In the genomic region with DNA sequence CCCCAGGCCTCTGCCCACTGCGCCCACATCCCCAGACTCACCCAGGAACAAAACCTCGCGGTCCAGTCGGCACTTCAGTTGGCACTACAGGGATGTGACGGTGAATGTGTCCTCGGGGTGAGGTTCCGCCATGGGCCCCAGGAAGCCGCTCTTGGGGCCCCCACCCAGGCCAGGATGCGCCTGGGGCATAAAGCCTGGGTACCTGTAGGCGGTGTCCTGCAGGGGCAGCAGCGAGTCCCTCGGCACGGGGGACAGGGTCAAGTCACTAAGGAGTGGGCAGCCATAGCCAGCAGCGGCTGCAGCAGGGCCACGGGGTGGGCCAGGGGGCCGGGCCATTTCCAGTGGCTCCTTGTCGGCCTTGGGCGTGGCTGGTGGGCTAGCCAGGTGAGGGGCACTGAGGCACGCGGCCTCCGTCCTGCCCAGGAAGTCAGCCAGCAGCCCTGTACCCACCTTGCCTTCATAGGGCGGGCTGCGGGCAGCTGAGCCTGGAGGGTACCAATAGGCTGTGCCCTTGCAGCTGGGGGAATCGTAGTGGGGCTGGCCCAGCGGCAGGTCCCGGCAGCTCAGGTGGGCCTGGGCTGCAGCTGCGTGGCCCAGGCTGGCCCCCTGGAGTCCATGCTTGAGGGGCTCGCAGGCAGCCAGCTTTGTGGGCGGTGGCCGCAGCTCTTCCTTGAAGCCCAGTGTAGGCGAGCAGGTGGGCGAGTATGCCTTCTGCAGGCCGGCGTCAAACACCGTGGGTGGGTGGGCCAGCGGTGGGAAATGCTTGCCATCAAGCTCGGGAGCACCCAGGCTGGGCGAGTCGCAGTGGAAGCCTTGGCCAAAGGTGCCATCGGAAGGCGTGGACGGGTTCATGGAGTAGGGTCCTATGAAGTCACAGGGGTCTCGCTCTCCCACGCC, we compare ENCODE assay signal across 2 cellular contexts.
TF ChIP-seq lines count a peak whose summit lies in the region.

No MANE protein-coding gene starts in this region.

TF ChIP-seq in SK-N-SH, 30 proteins besides CTCF, POLR2A, EP300 and RAD21:
- TF ChIP-seq, protein P1, sequence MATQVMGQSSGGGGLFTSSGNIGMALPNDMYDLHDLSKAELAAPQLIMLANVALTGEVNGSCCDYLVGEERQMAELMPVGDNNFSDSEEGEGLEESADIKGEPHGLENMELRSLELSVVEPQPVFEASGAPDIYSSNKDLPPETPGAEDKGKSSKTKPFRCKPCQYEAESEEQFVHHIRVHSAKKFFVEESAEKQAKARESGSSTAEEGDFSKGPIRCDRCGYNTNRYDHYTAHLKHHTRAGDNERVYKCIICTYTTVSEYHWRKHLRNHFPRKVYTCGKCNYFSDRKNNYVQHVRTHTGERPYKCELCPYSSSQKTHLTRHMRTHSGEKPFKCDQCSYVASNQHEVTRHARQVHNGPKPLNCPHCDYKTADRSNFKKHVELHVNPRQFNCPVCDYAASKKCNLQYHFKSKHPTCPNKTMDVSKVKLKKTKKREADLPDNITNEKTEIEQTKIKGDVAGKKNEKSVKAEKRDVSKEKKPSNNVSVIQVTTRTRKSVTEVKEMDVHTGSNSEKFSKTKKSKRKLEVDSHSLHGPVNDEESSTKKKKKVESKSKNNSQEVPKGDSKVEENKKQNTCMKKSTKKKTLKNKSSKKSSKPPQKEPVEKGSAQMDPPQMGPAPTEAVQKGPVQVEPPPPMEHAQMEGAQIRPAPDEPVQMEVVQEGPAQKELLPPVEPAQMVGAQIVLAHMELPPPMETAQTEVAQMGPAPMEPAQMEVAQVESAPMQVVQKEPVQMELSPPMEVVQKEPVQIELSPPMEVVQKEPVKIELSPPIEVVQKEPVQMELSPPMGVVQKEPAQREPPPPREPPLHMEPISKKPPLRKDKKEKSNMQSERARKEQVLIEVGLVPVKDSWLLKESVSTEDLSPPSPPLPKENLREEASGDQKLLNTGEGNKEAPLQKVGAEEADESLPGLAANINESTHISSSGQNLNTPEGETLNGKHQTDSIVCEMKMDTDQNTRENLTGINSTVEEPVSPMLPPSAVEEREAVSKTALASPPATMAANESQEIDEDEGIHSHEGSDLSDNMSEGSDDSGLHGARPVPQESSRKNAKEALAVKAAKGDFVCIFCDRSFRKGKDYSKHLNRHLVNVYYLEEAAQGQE (IDR thresholded peaks at IDR 0.05; ENCODE audit: low read depth, low read length): no peak
- TF ChIP-seq GABPA (IDR thresholded peaks at IDR 0.05; ENCODE audit: low read depth): no peak
- TF ChIP-seq, protein P2, sequence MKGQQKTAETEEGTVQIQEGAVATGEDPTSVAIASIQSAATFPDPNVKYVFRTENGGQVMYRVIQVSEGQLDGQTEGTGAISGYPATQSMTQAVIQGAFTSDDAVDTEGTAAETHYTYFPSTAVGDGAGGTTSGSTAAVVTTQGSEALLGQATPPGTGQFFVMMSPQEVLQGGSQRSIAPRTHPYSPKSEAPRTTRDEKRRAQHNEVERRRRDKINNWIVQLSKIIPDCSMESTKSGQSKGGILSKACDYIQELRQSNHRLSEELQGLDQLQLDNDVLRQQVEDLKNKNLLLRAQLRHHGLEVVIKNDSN (IDR thresholded peaks at IDR 0.05; ENCODE audit: borderline replicate concordance, low read depth): no peak
- no peak for TF ChIP-seq RFX5 (IDR thresholded peaks at IDR 0.05; ENCODE audit: low read length)
- TF ChIP-seq YY1 (IDR thresholded peaks at IDR 0.05; ENCODE audit: low read depth): no peak
- no peak for TF ChIP-seq TCF12 (IDR thresholded peaks at IDR 0.05)
- TF ChIP-seq, protein P3, sequence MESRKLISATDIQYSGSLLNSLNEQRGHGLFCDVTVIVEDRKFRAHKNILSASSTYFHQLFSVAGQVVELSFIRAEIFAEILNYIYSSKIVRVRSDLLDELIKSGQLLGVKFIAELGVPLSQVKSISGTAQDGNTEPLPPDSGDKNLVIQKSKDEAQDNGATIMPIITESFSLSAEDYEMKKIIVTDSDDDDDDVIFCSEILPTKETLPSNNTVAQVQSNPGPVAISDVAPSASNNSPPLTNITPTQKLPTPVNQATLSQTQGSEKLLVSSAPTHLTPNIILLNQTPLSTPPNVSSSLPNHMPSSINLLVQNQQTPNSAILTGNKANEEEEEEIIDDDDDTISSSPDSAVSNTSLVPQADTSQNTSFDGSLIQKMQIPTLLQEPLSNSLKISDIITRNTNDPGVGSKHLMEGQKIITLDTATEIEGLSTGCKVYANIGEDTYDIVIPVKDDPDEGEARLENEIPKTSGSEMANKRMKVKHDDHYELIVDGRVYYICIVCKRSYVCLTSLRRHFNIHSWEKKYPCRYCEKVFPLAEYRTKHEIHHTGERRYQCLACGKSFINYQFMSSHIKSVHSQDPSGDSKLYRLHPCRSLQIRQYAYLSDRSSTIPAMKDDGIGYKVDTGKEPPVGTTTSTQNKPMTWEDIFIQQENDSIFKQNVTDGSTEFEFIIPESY (IDR thresholded peaks at IDR 0.05; ENCODE audit: borderline replicate concordance, low read depth): no peak
- no peak for TF ChIP-seq NFIC (IDR thresholded peaks at IDR 0.05; ENCODE audit: borderline replicate concordance)
- no peak for TF ChIP-seq MXI1 (IDR thresholded peaks at IDR 0.05; ENCODE audit: low read depth, low read length)
- TF ChIP-seq, protein P4, sequence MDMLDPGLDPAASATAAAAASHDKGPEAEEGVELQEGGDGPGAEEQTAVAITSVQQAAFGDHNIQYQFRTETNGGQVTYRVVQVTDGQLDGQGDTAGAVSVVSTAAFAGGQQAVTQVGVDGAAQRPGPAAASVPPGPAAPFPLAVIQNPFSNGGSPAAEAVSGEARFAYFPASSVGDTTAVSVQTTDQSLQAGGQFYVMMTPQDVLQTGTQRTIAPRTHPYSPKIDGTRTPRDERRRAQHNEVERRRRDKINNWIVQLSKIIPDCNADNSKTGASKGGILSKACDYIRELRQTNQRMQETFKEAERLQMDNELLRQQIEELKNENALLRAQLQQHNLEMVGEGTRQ (IDR thresholded peaks at IDR 0.05; ENCODE audit: borderline replicate concordance, low read depth, low read length): no peak
- TF ChIP-seq, protein P5, sequence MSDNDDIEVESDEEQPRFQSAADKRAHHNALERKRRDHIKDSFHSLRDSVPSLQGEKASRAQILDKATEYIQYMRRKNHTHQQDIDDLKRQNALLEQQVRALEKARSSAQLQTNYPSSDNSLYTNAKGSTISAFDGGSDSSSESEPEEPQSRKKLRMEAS (IDR thresholded peaks at IDR 0.05; ENCODE audit: low read depth): no peak
- no peak for TF ChIP-seq NRF1 (IDR thresholded peaks at IDR 0.05; ENCODE audit: low read depth, low read length)
- no peak for TF ChIP-seq FOSL2 (IDR thresholded peaks at IDR 0.05; ENCODE audit: borderline replicate concordance, low read depth)
- TF ChIP-seq GATA2 (CRISPR knock-in tag; IDR thresholded peaks at IDR 0.05): no peak
- TF ChIP-seq FOXJ3 (CRISPR knock-in tag; IDR thresholded peaks at IDR 0.05): no peak
- no peak for TF ChIP-seq TEAD4 (IDR thresholded peaks at IDR 0.05; ENCODE audit: borderline replicate concordance, insufficient read depth)
- no peak for TF ChIP-seq EZH2phosphoT487 (IDR thresholded peaks at IDR 0.05; ENCODE audit: borderline replicate concordance, low read depth)

TF ChIP-seq in SK-N-SH treated with all-trans-retinoic acid at 6 μM for 48 hours, 23 proteins besides CTCF, POLR2A, EP300 and RAD21 (continued from another document):
- TF ChIP-seq, protein P6, sequence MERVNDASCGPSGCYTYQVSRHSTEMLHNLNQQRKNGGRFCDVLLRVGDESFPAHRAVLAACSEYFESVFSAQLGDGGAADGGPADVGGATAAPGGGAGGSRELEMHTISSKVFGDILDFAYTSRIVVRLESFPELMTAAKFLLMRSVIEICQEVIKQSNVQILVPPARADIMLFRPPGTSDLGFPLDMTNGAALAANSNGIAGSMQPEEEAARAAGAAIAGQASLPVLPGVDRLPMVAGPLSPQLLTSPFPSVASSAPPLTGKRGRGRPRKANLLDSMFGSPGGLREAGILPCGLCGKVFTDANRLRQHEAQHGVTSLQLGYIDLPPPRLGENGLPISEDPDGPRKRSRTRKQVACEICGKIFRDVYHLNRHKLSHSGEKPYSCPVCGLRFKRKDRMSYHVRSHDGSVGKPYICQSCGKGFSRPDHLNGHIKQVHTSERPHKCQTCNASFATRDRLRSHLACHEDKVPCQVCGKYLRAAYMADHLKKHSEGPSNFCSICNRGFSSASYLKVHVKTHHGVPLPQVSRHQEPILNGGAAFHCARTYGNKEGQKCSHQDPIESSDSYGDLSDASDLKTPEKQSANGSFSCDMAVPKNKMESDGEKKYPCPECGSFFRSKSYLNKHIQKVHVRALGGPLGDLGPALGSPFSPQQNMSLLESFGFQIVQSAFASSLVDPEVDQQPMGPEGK (CRISPR knock-in tag; IDR thresholded peaks at IDR 0.05; ENCODE audit: borderline replicate concordance): no peak
- TF ChIP-seq ZFP30 (CRISPR knock-in tag; IDR thresholded peaks at IDR 0.05): no peak
- TF ChIP-seq ZNF70 (CRISPR knock-in tag; IDR thresholded peaks at IDR 0.05): no peak
- no peak for TF ChIP-seq ZC3H10 (CRISPR knock-in tag; IDR thresholded peaks at IDR 0.05)
- TF ChIP-seq TCF4 (CRISPR knock-in tag; IDR thresholded peaks at IDR 0.05; ENCODE audit: borderline replicate concordance): no peak
- no peak for TF ChIP-seq BACH2 (CRISPR knock-in tag; IDR thresholded peaks at IDR 0.05; ENCODE audit: borderline replicate concordance)
- no peak for TF ChIP-seq SNAI2 (CRISPR knock-in tag; IDR thresholded peaks at IDR 0.05)
- TF ChIP-seq RARB (CRISPR knock-in tag; IDR thresholded peaks at IDR 0.05): no peak
- TF ChIP-seq CSDC2 (CRISPR knock-in tag; IDR thresholded peaks at IDR 0.05): no peak
- TF ChIP-seq, protein P7, sequence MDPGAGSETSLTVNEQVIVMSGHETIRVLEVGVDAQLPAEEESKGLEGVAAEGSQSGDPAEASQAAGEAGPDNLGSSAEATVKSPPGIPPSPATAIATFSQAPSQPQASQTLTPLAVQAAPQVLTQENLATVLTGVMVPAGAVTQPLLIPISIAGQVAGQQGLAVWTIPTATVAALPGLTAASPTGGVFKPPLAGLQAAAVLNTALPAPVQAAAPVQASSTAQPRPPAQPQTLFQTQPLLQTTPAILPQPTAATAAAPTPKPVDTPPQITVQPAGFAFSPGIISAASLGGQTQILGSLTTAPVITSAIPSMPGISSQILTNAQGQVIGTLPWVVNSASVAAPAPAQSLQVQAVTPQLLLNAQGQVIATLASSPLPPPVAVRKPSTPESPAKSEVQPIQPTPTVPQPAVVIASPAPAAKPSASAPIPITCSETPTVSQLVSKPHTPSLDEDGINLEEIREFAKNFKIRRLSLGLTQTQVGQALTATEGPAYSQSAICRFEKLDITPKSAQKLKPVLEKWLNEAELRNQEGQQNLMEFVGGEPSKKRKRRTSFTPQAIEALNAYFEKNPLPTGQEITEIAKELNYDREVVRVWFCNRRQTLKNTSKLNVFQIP (CRISPR knock-in tag; IDR thresholded peaks at IDR 0.05; ENCODE audit: borderline replicate concordance, low read depth): no peak
- TF ChIP-seq, protein P8, sequence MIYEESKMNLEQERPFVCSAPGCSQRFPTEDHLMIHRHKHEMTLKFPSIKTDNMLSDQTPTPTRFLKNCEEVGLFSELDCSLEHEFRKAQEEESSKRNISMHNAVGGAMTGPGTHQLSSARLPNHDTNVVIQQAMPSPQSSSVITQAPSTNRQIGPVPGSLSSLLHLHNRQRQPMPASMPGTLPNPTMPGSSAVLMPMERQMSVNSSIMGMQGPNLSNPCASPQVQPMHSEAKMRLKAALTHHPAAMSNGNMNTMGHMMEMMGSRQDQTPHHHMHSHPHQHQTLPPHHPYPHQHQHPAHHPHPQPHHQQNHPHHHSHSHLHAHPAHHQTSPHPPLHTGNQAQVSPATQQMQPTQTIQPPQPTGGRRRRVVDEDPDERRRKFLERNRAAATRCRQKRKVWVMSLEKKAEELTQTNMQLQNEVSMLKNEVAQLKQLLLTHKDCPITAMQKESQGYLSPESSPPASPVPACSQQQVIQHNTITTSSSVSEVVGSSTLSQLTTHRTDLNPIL (CRISPR knock-in tag; IDR thresholded peaks at IDR 0.05; ENCODE audit: low read depth): no peak
- TF ChIP-seq ZFP3 (CRISPR knock-in tag; IDR thresholded peaks at IDR 0.05): no peak
- no peak for TF ChIP-seq ESRRG (CRISPR knock-in tag; IDR thresholded peaks at IDR 0.05)
- TF ChIP-seq, protein P9, sequence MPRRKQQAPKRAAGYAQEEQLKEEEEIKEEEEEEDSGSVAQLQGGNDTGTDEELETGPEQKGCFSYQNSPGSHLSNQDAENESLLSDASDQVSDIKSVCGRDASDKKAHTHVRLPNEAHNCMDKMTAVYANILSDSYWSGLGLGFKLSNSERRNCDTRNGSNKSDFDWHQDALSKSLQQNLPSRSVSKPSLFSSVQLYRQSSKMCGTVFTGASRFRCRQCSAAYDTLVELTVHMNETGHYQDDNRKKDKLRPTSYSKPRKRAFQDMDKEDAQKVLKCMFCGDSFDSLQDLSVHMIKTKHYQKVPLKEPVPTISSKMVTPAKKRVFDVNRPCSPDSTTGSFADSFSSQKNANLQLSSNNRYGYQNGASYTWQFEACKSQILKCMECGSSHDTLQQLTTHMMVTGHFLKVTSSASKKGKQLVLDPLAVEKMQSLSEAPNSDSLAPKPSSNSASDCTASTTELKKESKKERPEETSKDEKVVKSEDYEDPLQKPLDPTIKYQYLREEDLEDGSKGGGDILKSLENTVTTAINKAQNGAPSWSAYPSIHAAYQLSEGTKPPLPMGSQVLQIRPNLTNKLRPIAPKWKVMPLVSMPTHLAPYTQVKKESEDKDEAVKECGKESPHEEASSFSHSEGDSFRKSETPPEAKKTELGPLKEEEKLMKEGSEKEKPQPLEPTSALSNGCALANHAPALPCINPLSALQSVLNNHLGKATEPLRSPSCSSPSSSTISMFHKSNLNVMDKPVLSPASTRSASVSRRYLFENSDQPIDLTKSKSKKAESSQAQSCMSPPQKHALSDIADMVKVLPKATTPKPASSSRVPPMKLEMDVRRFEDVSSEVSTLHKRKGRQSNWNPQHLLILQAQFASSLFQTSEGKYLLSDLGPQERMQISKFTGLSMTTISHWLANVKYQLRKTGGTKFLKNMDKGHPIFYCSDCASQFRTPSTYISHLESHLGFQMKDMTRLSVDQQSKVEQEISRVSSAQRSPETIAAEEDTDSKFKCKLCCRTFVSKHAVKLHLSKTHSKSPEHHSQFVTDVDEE (CRISPR knock-in tag; IDR thresholded peaks at IDR 0.05): no peak
- no peak for TF ChIP-seq PPARA (CRISPR knock-in tag; IDR thresholded peaks at IDR 0.05; ENCODE audit: borderline replicate concordance)
